ENCODE assay signal across 23 cellular contexts in the genomic region with DNA sequence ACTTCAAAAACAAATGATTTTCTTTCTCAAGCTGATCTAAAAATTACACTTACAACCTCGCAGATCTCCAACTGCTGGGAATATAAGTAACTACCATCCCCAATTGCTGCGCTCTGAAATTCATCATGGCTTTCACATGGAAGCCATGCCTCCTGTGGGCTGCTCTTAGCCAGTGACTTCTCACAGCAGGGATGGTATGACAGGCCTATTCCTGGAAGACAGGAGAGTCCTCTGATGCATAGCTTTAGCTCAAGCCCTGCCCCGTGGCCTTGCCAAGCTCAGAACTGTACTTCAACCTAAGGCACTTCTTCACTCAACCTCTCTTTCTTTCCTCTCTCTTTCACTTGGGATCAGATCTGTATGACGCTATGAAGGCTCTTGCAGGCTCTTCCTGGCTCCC.
"Had no signal": no experiment of that assay in that cellular context is flagged by ENCODE, and none has a peak within 500 bp of the region (broad histone marks: within the 10 kb centered on the region; RNA-seq: fewer than 3 reads in every experiment).

No MANE protein-coding gene starts in this region.

- FAIRE-seq: endothelial cell of umbilical vein, islet of Langerhans, pancreas, urothelium cell line had no signal

- H3K79me2 ChIP-seq: hepatocyte had no signal

- H3K4me3 ChIP-seq: colonic mucosa, hepatocyte, mucosa of descending colon, pancreas, smooth muscle cell, suprapubic skin, thyroid gland had no signal

- H3K9me3 Mint-ChIP-seq: neural crest cell, type B pancreatic cell had no signal

- H3K27ac Mint-ChIP-seq: naive thymus-derived CD8-positive, alpha-beta T cell; progenitor cell of endocrine pancreas; type B pancreatic cell had no signal

- ATAC-seq: mucosa of descending colon; naive thymus-derived CD8-positive, alpha-beta T cell; pancreas; right cardiac atrium had no signal

- H3K27me3 ChIP-seq: colonic mucosa, hepatocyte, pancreas, suprapubic skin, thyroid gland had no signal

- H3K4me1 ChIP-seq: colonic mucosa, pancreas, suprapubic skin, thyroid gland had no signal

- H3K27me3 Mint-ChIP-seq: progenitor cell of endocrine pancreas, type B pancreatic cell had no signal

- H3K36me3 Mint-ChIP-seq: type B pancreatic cell had no signal

- H3K36me3 ChIP-seq: colonic mucosa, pancreas, suprapubic skin, thyroid gland had no signal

- DNase-seq: colonic mucosa; dermis blood vessel endothelial cell; erythroblast; foreskin melanocyte; head of caudate nucleus; kidney glomerular epithelial cell; mucosa of descending colon; naive thymus-derived CD8-positive, alpha-beta T cell; occipital lobe; pancreas; right cardiac atrium; stimulated activated CD4-positive, alpha-beta T cell treated with anti-CD3 and anti-CD28 coated beads, Interleukin-2, amount 100 ng/mL, for 48 hours; stimulated activated naive CD4-positive, alpha-beta T cell treated with Interleukin-2 at 50 U/mL for 16 hours; thyroid gland had no signal

- H3K4me1 Mint-ChIP-seq: neural crest cell had no signal

- H3K4me3 Mint-ChIP-seq: naive thymus-derived CD8-positive, alpha-beta T cell; neural crest cell; type B pancreatic cell had no signal

- H3K9me3 ChIP-seq: colonic mucosa, mucosa of descending colon, pancreas, suprapubic skin, thyroid gland had no signal

- H2AFZ ChIP-seq: hepatocyte had no signal

- H3K27ac ChIP-seq: colonic mucosa, hepatocyte, pancreas, suprapubic skin, thyroid gland had no signal

- H3K4me2 ChIP-seq: hepatocyte had no signal
